18 cellular contexts compared by ENCODE assay signal in the genomic region with DNA sequence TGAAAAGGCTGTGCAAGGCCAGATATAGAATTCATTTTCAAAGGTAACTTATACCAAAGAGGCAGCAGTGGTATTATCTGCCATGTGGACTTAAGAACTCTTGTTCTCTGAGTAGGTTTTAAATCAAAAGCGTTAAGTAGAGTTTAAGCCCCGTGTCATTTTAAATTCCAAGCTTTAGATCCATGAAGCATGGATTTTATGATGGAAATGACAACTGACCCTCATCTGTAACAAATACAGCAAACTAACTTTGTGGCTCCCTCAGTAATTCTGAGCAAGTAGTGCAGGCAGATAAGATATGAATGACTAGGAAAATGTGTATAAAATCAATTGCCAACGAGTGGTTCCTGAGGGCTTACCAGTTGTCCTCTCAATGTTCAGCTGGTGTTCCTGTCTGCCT.
A peak's percentile ranks its signal among the peaks of the same experiment; 100 is the strongest.
DNase-seq lines count a peak whose midpoint lies in the region; FAIRE-seq and TF ChIP-seq lines count a peak whose summit lies in the region.
"Had no signal": no experiment of that assay in that cellular context is flagged by ENCODE, and none has a peak within 500 bp of the region (broad histone marks: within the 10 kb centered on the region; RNA-seq: fewer than 3 reads in every experiment).

No MANE protein-coding gene starts in this region.

- peaks cover 4% of the 10 kb centered on the region for H3K9me3 Mint-ChIP-seq in astrocyte (ENCODE audit: unreplicated experiment)
- H3K9me3 Mint-ChIP-seq in CD4-positive, alpha-beta memory T cell: peaks cover 0 to 3% (median 0%) of the 10 kb centered on the region in 8 donors
- H3K9me3 Mint-ChIP-seq: CD8-positive, alpha-beta T cell had no signal

- H2AFZ ChIP-seq in astrocyte (ENCODE audit: low read depth, low read length) (no peak overlapping the region), smooth muscle cell (ENCODE audit: low read depth) (no peak overlapping the region)

- peak; percentile 60 for DNase-seq in NCI-H82 (lab: John Stamatoyannopoulos, UW)
- no peak for DNase-seq in astrocyte (ENCODE audit: low read depth)
- DNase-seq in smooth muscle cell (lab: John Stamatoyannopoulos, UW; ENCODE audit: unreplicated experiment): no peak
- DNase-seq in superior temporal gyrus (ENCODE audit: extremely low spot score): no peak
- DNase-seq in COLO829 (ENCODE audit: low spot score): no peak
- DNase-seq in CD4-positive, alpha-beta memory T cell: no peak
- DNase-seq: 8988T; CD8-positive, alpha-beta T cell; COR-L47; H9 had no signal

- H3K36me3 Mint-ChIP-seq in astrocyte (ENCODE audit: low read depth, unreplicated experiment): no peaks in the 10 kb centered on the region
- no peaks in the 10 kb centered on the region for H3K36me3 Mint-ChIP-seq in CD4-positive, alpha-beta memory T cell
- H3K36me3 Mint-ChIP-seq: CD14-positive monocyte; CD8-positive, alpha-beta T cell had no signal

- peak overlapping the region; percentile 68; the same call in 1 of the 2 replicates for H3K27ac ChIP-seq in HUES6 (ENCODE audit: low read depth, low read length)
- no peak overlapping the region for H3K27ac ChIP-seq in astrocyte (ENCODE audit: low read depth, low read length)
- peak overlapping the region; percentile 90 for H3K27ac ChIP-seq in smooth muscle cell (ENCODE audit: low read depth)
- H3K27ac ChIP-seq in CD4-positive, alpha-beta memory T cell (ENCODE audit: low read depth, low read length): no peak overlapping the region
- H3K27ac ChIP-seq: BLaER1 had no signal

- no peaks in the 10 kb centered on the region for H4K20me1 ChIP-seq in astrocyte (ENCODE audit: insufficient read depth, low read length)
- no peaks in the 10 kb centered on the region for H4K20me1 ChIP-seq in smooth muscle cell (ENCODE audit: low read depth)
- H4K20me1 ChIP-seq: BLaER1 had no signal

- WGBS in smooth muscle cell (ENCODE audit: low lambda C conversion rate): 29% methylated on average over 3 of the region's 3 CpGs

- H3K79me2 ChIP-seq in astrocyte (ENCODE audit: insufficient read depth, low read length): no peaks in the 10 kb centered on the region
- H3K79me2 ChIP-seq in smooth muscle cell (ENCODE audit: low read depth): no peaks in the 10 kb centered on the region

- no peak for FAIRE-seq in astrocyte (lab: Jason Lieb, UNC)
- FAIRE-seq: GM12891, GM19239, H1, HepG2, HTR-8/SVneo had no signal

- H3K9ac ChIP-seq in HUES6 (ENCODE audit: low read length) (peak overlapping the region; percentile 34), astrocyte (ENCODE audit: low read length) (no peak overlapping the region), smooth muscle cell (ENCODE audit: low read depth) (no peak overlapping the region)
- H3K9ac ChIP-seq: BLaER1 had no signal

- H3K27ac Mint-ChIP-seq in astrocyte (ENCODE audit: unreplicated experiment): peak overlapping the region; percentile 62
- H3K27ac Mint-ChIP-seq in CD4-positive, alpha-beta memory T cell: no peak overlapping the region
- H3K27ac Mint-ChIP-seq: CD14-positive monocyte; CD8-positive, alpha-beta T cell; H9 had no signal

- H3F3A ChIP-seq in smooth muscle cell (ENCODE audit: low read depth): peaks cover 42% of the 10 kb centered on the region

- no peaks in the 10 kb centered on the region for H3K27me3 Mint-ChIP-seq in astrocyte (ENCODE audit: low read depth, unreplicated experiment)
- peaks cover 0 to 2% of the 10 kb centered on the region in 2 donors for H3K27me3 Mint-ChIP-seq in CD4-positive, alpha-beta memory T cell

- TF ChIP-seq CTCF in astrocyte (IDR thresholded peaks at IDR 0.05; ENCODE audit: insufficient read depth, low read depth, low read length): no peak
- no peak for TF ChIP-seq CTCF in smooth muscle cell (IDR thresholded peaks at IDR 0.05; ENCODE audit: borderline replicate concordance, insufficient read depth, poor library complexity, severe bottlenecking)

- H3K9me3 ChIP-seq in HUES6 (ENCODE audit: control insufficient read depth, insufficient read depth, low read depth, low read length) (peaks cover 2% of the 10 kb centered on the region; the same call in 1 of the 2 replicates), astrocyte (ENCODE audit: insufficient read depth, low read depth, low read length) (no peaks in the 10 kb centered on the region), smooth muscle cell (replicated peaks; ENCODE audit: low read depth) (no peaks in the 10 kb centered on the region)
- no peaks in the 10 kb centered on the region for H3K9me3 ChIP-seq in CD4-positive, alpha-beta memory T cell (ENCODE audit: control insufficient read depth in 1 of 2, low read length in 2 of 2)
- H3K9me3 ChIP-seq: BLaER1 had no signal

- intact Hi-C loops in CD4-positive, alpha-beta memory T cell (cut with micrococcal nuclease): no loop called here

- peaks cover 31% of the 10 kb centered on the region for H3K4me1 Mint-ChIP-seq in astrocyte (ENCODE audit: low read depth, unreplicated experiment)
- H3K4me1 Mint-ChIP-seq in CD4-positive, alpha-beta memory T cell: no peaks in the 10 kb centered on the region
- H3K4me1 Mint-ChIP-seq: CD14-positive monocyte had no signal

- H3K4me2 ChIP-seq in astrocyte (ENCODE audit: low read length) (no peak overlapping the region), smooth muscle cell (peak overlapping the region; percentile 82)
- H3K4me2 ChIP-seq: BLaER1 had no signal

- H3K36me3 ChIP-seq in HUES6 (ENCODE audit: control insufficient read depth, insufficient read depth, low read length) (no peaks in the 10 kb centered on the region), astrocyte (ENCODE audit: insufficient read depth, low read length) (no peaks in the 10 kb centered on the region), smooth muscle cell (ENCODE audit: low read depth) (no peaks in the 10 kb centered on the region)
- H3K36me3 ChIP-seq in CD4-positive, alpha-beta memory T cell (ENCODE audit: insufficient read depth, low read length): no peaks in the 10 kb centered on the region
- H3K36me3 ChIP-seq: BLaER1 had no signal

- CTCF ChIA-PET in CD4-positive, alpha-beta memory T cell (lab: Charles Lee; ENCODE audit: partially characterized antibody): no interaction called here

- H3K27me3 ChIP-seq in HUES6 (ENCODE audit: control insufficient read depth, insufficient read depth, low read length) (no peaks in the 10 kb centered on the region), astrocyte (ENCODE audit: insufficient read depth, low read length) (no peaks in the 10 kb centered on the region), smooth muscle cell (ENCODE audit: low read depth) (no peaks in the 10 kb centered on the region)
- H3K27me3 ChIP-seq in CD4-positive, alpha-beta memory T cell (ENCODE audit: insufficient read depth, low read length): no peaks in the 10 kb centered on the region
- H3K27me3 ChIP-seq: BLaER1 had no signal

- POLR2A ChIA-PET in CD4-positive, alpha-beta memory T cell (lab: Charles Lee; ENCODE audit: partially characterized antibody): no interaction called here

- H3K4me3 Mint-ChIP-seq in astrocyte (ENCODE audit: unreplicated experiment): no peak overlapping the region
- no peak overlapping the region for H3K4me3 Mint-ChIP-seq in CD4-positive, alpha-beta memory T cell
- H3K4me3 Mint-ChIP-seq: CD14-positive monocyte; CD8-positive, alpha-beta T cell; H9 had no signal

- H3K4me3 ChIP-seq in HUES6 (ENCODE audit: low read depth, low read length) (no peak overlapping the region), astrocyte (ENCODE audit: insufficient read depth, low read depth, low read length) (no peak overlapping the region), smooth muscle cell (no peak overlapping the region)
- H3K4me3 ChIP-seq in CD4-positive, alpha-beta memory T cell (ENCODE audit: low read length in 2 of 2): no peak overlapping the region
- H3K4me3 ChIP-seq: BLaER1 had no signal

- H3K4me1 ChIP-seq in HUES6 (ENCODE audit: control insufficient read depth, insufficient read depth, low read length): peaks cover 4% of the 10 kb centered on the region; the same call in 1 of the 2 replicates
- peaks cover 5% of the 10 kb centered on the region for H3K4me1 ChIP-seq in astrocyte (ENCODE audit: insufficient read depth, low read length)
- peaks cover 28% of the 10 kb centered on the region for H3K4me1 ChIP-seq in smooth muscle cell (ENCODE audit: low read depth)
- H3K4me1 ChIP-seq in CD4-positive, alpha-beta memory T cell (ENCODE audit: insufficient read depth, low read length): no peaks in the 10 kb centered on the region
- H3K4me1 ChIP-seq: BLaER1 had no signal

Comparison
In these comparisons a context has a peak if more than half of its experiments do, and no peak if none do; other contexts are left out.
1. H3K27ac ChIP-seq: peak in HUES6 (single experiment) and smooth muscle cell (single experiment); none in astrocyte (single experiment) and CD4-positive, alpha-beta memory T cell (single experiment).